ENCODE assay signal across 17 cellular contexts in the genomic region with DNA sequence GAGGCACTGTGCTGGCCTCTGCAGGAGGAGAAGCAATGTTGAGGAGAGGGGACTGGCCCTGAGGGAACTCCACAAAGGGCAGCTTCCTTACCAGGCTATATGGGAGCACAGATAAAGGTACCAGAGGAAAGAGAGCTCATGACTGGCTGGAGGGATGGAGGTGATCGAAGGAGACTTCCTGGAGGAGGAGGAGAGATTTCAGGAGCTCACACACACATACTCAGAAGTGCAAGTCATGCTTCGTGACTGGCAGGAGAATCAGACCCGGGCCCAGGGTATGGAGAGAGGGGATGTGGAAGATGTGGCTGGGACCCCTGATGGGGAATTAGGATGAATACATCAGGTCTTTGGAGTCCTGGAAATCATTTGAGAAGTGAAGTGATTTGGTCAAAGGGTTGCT.
A peak's percentile ranks its signal among the peaks of the same experiment; 100 is the strongest.
DNase-seq lines count a peak whose midpoint lies in the region; ATAC-seq and TF ChIP-seq lines count a peak whose summit lies in the region.
"Had no signal": no experiment of that assay in that cellular context is flagged by ENCODE, and none has a peak within 500 bp of the region (broad histone marks: within the 10 kb centered on the region; RNA-seq: fewer than 3 reads in every experiment).

No MANE protein-coding gene starts in this region.

- TF ChIP-seq CTCF in H9 (conservative IDR thresholded peaks at IDR 0.05) (no peak), endodermal cell (conservative IDR thresholded peaks at IDR 0.05) (no peak), left ventricle myocardium inferior (IDR thresholded peaks at IDR 0.05; ENCODE audit: borderline replicate concordance) (no peak), upper lobe of left lung (IDR thresholded peaks at IDR 0.05) (no peak)

- H4K20me1 ChIP-seq in H9 (ENCODE audit: control insufficient read depth, insufficient read depth, insufficient read length): no peaks in the 10 kb centered on the region
- H4K20me1 ChIP-seq: BLaER1 had no signal

- no peak overlapping the region for H4K8ac ChIP-seq in H9 (replicated peaks; ENCODE audit: insufficient read length, low read depth, low read length)

- no CpG with 5 or more reads among the region's 3 CpGs for WGBS in H9 (ENCODE audit: extremely low coverage, insufficient read length, low lambda C conversion rate)
- 87 to 100% methylated on average over 2 to 3 of the region's 3 CpGs for WGBS in endodermal cell (ENCODE audit: insufficient coverage in 1 of 2, insufficient read length in 1 of 2), 2 experiments
- whole genome bisulfite sequencing in upper lobe of left lung, 2 donors: 85 to 93% methylated on average over 3 of the region's 3 CpGs

- no peak overlapping the region for H2BK15ac ChIP-seq in H9 (ENCODE audit: low read depth, low read length)

- H3K27me3 ChIP-seq in H9 (ENCODE audit: insufficient read depth, low read length) (no peaks in the 10 kb centered on the region), endodermal cell (ENCODE audit: control insufficient read depth, insufficient read depth, low read length, poor library complexity, severe bottlenecking) (no peaks in the 10 kb centered on the region), left ventricle myocardium inferior (ENCODE audit: low read depth) (no peaks in the 10 kb centered on the region), upper lobe of left lung (no peaks in the 10 kb centered on the region)
- H3K27me3 ChIP-seq: BLaER1 had no signal

- TF ChIP-seq EP300 in upper lobe of left lung (IDR thresholded peaks at IDR 0.05): no peak

- H3K79me2 ChIP-seq in H9 (ENCODE audit: insufficient read depth, low read length): no peaks in the 10 kb centered on the region

- no peak overlapping the region for H2AFZ ChIP-seq in H9 (ENCODE audit: low read length)
- H2AFZ ChIP-seq: GM23248 had no signal

- H3K4me2 ChIP-seq in H9 (ENCODE audit: insufficient read depth, insufficient read length, low read length): no peak overlapping the region
- H3K4me2 ChIP-seq: BLaER1 had no signal

- no peaks in the 10 kb centered on the region for H3K36me3 Mint-ChIP-seq in H9 (ENCODE audit: insufficient read depth in 1 of 3, low read depth in 3 of 3)
- no peaks in the 10 kb centered on the region for H3K36me3 Mint-ChIP-seq in T-helper 17 cell (ENCODE audit: low read depth)
- H3K36me3 Mint-ChIP-seq in endodermal cell (ENCODE audit: low read depth): no peaks in the 10 kb centered on the region
- H3K36me3 Mint-ChIP-seq: CD4-positive, CD25-positive, alpha-beta regulatory T cell; CD8-positive, alpha-beta T cell had no signal

- peaks cover 4 to 12% of the 10 kb centered on the region in 2 experiments; a peak in 3 of 4 replicates for H3K4me1 Mint-ChIP-seq in H9
- H3K4me1 Mint-ChIP-seq in T-helper 17 cell: peaks cover 18% of the 10 kb centered on the region
- H3K4me1 Mint-ChIP-seq in endodermal cell: peaks cover 26% of the 10 kb centered on the region
- H3K4me1 Mint-ChIP-seq: B cell had no signal

- peaks cover 15% of the 10 kb centered on the region for H3K27me3 Mint-ChIP-seq in H9 (ENCODE audit: low read depth)
- H3K27me3 Mint-ChIP-seq in T-helper 17 cell: no peaks in the 10 kb centered on the region
- H3K27me3 Mint-ChIP-seq in endodermal cell (ENCODE audit: insufficient read depth): peaks cover 19% of the 10 kb centered on the region
- H3K27me3 Mint-ChIP-seq: CD4-positive, CD25-positive, alpha-beta regulatory T cell had no signal

- peaks cover 2 to 3% of the 10 kb centered on the region in 2 experiments; a peak in 2 of 5 replicates for H3K9me3 Mint-ChIP-seq in H9
- peaks cover 11% of the 10 kb centered on the region for H3K9me3 Mint-ChIP-seq in endodermal cell
- H3K9me3 Mint-ChIP-seq: CD8-positive, alpha-beta T cell; HFFc6 had no signal

- no peak overlapping the region for H2BK5ac ChIP-seq in H9 (ENCODE audit: insufficient read length, low read length)

- H3K4me1 ChIP-seq in H9 (ENCODE audit: insufficient read depth, low read length): no peaks in the 10 kb centered on the region
- peaks cover 10% of the 10 kb centered on the region for H3K4me1 ChIP-seq in endodermal cell (ENCODE audit: control insufficient read depth, insufficient read depth, low read length)
- peaks cover 16% of the 10 kb centered on the region for H3K4me1 ChIP-seq in left ventricle myocardium inferior
- H3K4me1 ChIP-seq in upper lobe of left lung: peaks cover 1 to 11% (median 4%) of the 10 kb centered on the region in 4 donors
- H3K4me1 ChIP-seq: Caco-2, HAP-1 had no signal

- H3K27ac Mint-ChIP-seq in H9 (no peak overlapping the region; a peak in 1 of 7 replicates), T-helper 17 cell (peak overlapping the region; percentile 57), endodermal cell (no peak overlapping the region)
- H3K27ac Mint-ChIP-seq: B cell; CD4-positive, CD25-positive, alpha-beta regulatory T cell; CD8-positive, alpha-beta T cell; HFFc6 had no signal

- no peak overlapping the region for H2AK5ac ChIP-seq in H9 (ENCODE audit: insufficient read length, low read length)

- no peak overlapping the region for H4K91ac ChIP-seq in H9 (ENCODE audit: insufficient read length, low read depth, low read length)

- H3K4me3 Mint-ChIP-seq in H9 (no peak overlapping the region), T-helper 17 cell (no peak overlapping the region), endodermal cell (no peak overlapping the region)
- H3K4me3 Mint-ChIP-seq: B cell; CD4-positive, CD25-positive, alpha-beta regulatory T cell; CD8-positive, alpha-beta T cell; HFFc6 had no signal

- H3K4me3 ChIP-seq in endodermal cell (ENCODE audit: low read length) (no peak overlapping the region), left ventricle myocardium inferior (no peak overlapping the region), upper lobe of left lung (no peak overlapping the region)
- H3K4me3 ChIP-seq: BLaER1, GM23248, HAP-1 had no signal

- H3K14ac ChIP-seq in H9 (ENCODE audit: insufficient read depth, low read length): no peak overlapping the region

- no peak overlapping the region for H2BK20ac ChIP-seq in H9 (ENCODE audit: low read depth, low read length, poor library complexity, severe bottlenecking)

- H3K9me3 ChIP-seq in H9 (ENCODE audit: control insufficient read depth, low read depth, low read length) (no peaks in the 10 kb centered on the region), T-helper 17 cell (ENCODE audit: control insufficient read depth, low read length, poor library complexity, severe bottlenecking) (no peaks in the 10 kb centered on the region), endodermal cell (ENCODE audit: control insufficient read depth, low read length) (peaks cover 9% of the 10 kb centered on the region), left ventricle myocardium inferior (replicated peaks) (no peaks in the 10 kb centered on the region), upper lobe of left lung (no peaks in the 10 kb centered on the region)
- H3K9me3 ChIP-seq: Caco-2, HAP-1 had no signal

- no peak overlapping the region for H2BK120ac ChIP-seq in H9 (ENCODE audit: low read depth, low read length, poor library complexity, severe bottlenecking)

- no peak overlapping the region for H3K4ac ChIP-seq in H9 (ENCODE audit: low read depth, low read length)

- no peak overlapping the region for H3K23ac ChIP-seq in H9 (ENCODE audit: insufficient read length, low read depth, low read length)

- TF ChIP-seq POLR2A in upper lobe of left lung (IDR thresholded peaks at IDR 0.05): no peak

- no peak overlapping the region for H3K27ac ChIP-seq in H9 (ENCODE audit: insufficient read length, low read depth, low read length)
- H3K27ac ChIP-seq in endodermal cell (ENCODE audit: low read depth, low read length): no peak overlapping the region
- no peak overlapping the region for H3K27ac ChIP-seq in left ventricle myocardium inferior (replicated peaks)
- H3K27ac ChIP-seq in upper lobe of left lung: no peak overlapping the region
- H3K27ac ChIP-seq: BLaER1, C4-2B, GM23248 had no signal

- H3K56ac ChIP-seq in H9 (ENCODE audit: insufficient read length, low read depth, low read length): no peak overlapping the region

- no peak overlapping the region for H2BK12ac ChIP-seq in H9 (ENCODE audit: insufficient read length, low read depth, low read length)

- ATAC-seq in T-helper 17 cell: no peak
- ATAC-seq in GM18870 (IDR thresholded peaks at IDR 0.05; ENCODE audit: unreplicated experiment): no peak
- ATAC-seq in upper lobe of left lung (ENCODE audit: low FRiP score in 2 of 2): no peak
- ATAC-seq: CD8-positive, alpha-beta T cell had no signal

- H3K18ac ChIP-seq in H9 (ENCODE audit: insufficient read length, low read depth, low read length): no peak overlapping the region

- H3K36me3 ChIP-seq in endodermal cell (ENCODE audit: control insufficient read depth, insufficient read depth, low read length): no peaks in the 10 kb centered on the region
- H3K36me3 ChIP-seq in left ventricle myocardium inferior: no peaks in the 10 kb centered on the region
- no peaks in the 10 kb centered on the region for H3K36me3 ChIP-seq in upper lobe of left lung
- H3K36me3 ChIP-seq: BLaER1, HAP-1 had no signal

- H3K9ac ChIP-seq in H9 (ENCODE audit: extremely low read depth, insufficient read length, low read length) (no peak overlapping the region), endodermal cell (ENCODE audit: extremely low read depth, low read length, poor library complexity, severe bottlenecking) (no peak overlapping the region)
- H3K9ac ChIP-seq: BLaER1, GM23248 had no signal

- H3K79me1 ChIP-seq in H9 (ENCODE audit: insufficient read depth, low read depth, low read length, poor library complexity, severe bottlenecking): no peaks in the 10 kb centered on the region

- H4K5ac ChIP-seq in H9 (ENCODE audit: insufficient read length, low read depth, low read length): no peak overlapping the region

- no peak overlapping the region for H3T11ph ChIP-seq in H9 (ENCODE audit: low read length)

- peak; percentile 15 for DNase-seq in H9
- DNase-seq in T-helper 17 cell: no peak
- DNase-seq in endodermal cell: peak; percentile 33
- no peak for DNase-seq in left ventricle myocardium inferior
- no peak for DNase-seq in upper lobe of left lung
- DNase-seq: Caco-2; CD4-positive, CD25-positive, alpha-beta regulatory T cell; CD8-positive, alpha-beta T cell; DMS153; DND-41; GM23248; HFFc6 had no signal

- no peaks in the 10 kb centered on the region for H3K23me2 ChIP-seq in H9 (ENCODE audit: insufficient read length, low read depth, low read length, poor library complexity, severe bottlenecking)

- intact Hi-C loops in left ventricle myocardium inferior (cut with micrococcal nuclease): no loop called here

Comparison
In these comparisons a context has a peak if more than half of its experiments do, and no peak if none do; other contexts are left out.
1. DNase-seq: peak in H9 (single experiment) and endodermal cell (single experiment); none in T-helper 17 cell (0 of 3), left ventricle myocardium inferior (single experiment) and upper lobe of left lung (0 of 2).